9 cellular contexts compared by ENCODE assay signal in the genomic region with DNA sequence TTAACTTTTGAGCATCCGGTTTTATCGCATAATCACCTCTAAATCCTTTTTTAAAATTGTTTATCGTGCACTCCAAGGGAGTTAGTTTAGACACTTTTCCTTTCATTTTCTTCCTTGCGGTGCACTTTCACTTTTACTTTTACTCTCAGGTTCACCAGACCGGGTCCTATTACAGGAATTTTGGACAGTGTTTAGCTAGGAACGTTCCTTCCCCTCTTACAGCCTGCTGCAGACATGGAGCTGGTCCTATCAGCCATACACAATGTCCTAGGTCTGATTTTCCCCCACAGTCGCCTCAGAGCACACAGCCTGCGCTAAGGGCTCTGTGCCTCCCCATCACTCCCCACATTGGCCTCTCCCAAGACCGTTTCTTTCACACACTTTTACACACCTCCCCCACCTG.
A peak's percentile ranks its signal among the peaks of the same experiment; 100 is the strongest.
DNase-seq lines count a peak whose midpoint lies in the region; ATAC-seq lines count a peak whose summit lies in the region.
"Had no signal": no experiment of that assay in that cellular context is flagged by ENCODE, and none has a peak within 500 bp of the region (broad histone marks: within the 10 kb centered on the region; RNA-seq: fewer than 3 reads in every experiment).

No MANE protein-coding gene starts in this region.

- H3K36me3 Mint-ChIP-seq in activated CD4-positive, alpha-beta T cell treated with anti-CD3 and anti-CD28 coated beads, Interleukin-2, amount 10 ng/mL, durations not matched to agents 7 days and 5 days (ENCODE audit: low read depth), result peaks cover 6% of the 10 kb centered on the region
- H3K36me3 Mint-ChIP-seq in activated naive CD4-positive, alpha-beta T cell treated with anti-CD3 and anti-CD28 coated beads, Interleukin-2, amount 50 U/mL, for 72 hours, result peaks cover 0 to 7% of the 10 kb centered on the region in 2 donors
- no peaks in the 10 kb centered on the region for H3K36me3 Mint-ChIP-seq in stimulated activated memory B cell treated with anti-CD40 and anti-IgM and Interleukin-4, amounts not matched to agents 10 μg/mL and 1 μg/mL and 100 μg/mL, for 72 hours

- no peaks in the 10 kb centered on the region for H3K9me3 Mint-ChIP-seq in activated CD4-positive, alpha-beta T cell treated with anti-CD3 and anti-CD28 coated beads, Interleukin-2, amount 10 ng/mL, durations not matched to agents 7 days and 5 days
- peaks cover 5% of the 10 kb centered on the region in 2 donors for H3K9me3 Mint-ChIP-seq in activated naive CD4-positive, alpha-beta T cell treated with anti-CD3 and anti-CD28 coated beads, Interleukin-2, amount 50 U/mL, for 72 hours
- H3K9me3 Mint-ChIP-seq in stimulated activated memory B cell treated with anti-CD40 and anti-IgM and Interleukin-4, amounts not matched to agents 10 μg/mL and 1 μg/mL and 100 μg/mL, for 72 hours, result peaks cover 3% of the 10 kb centered on the region

- POLR2A ChIA-PET in activated CD4-positive, alpha-beta T cell treated with anti-CD3 and anti-CD28 coated beads, Interleukin-2, amount 10 ng/mL, durations not matched to agents 7 days and 5 days (lab: Charles Lee), result no interaction called here

- H3K27me3 Mint-ChIP-seq in activated CD4-positive, alpha-beta T cell treated with anti-CD3 and anti-CD28 coated beads, Interleukin-2, amount 10 ng/mL, durations not matched to agents 7 days and 5 days, result peaks cover 27% of the 10 kb centered on the region
- peaks cover 20% of the 10 kb centered on the region for H3K27me3 Mint-ChIP-seq in stimulated activated memory B cell treated with anti-CD40 and anti-IgM and Interleukin-4, amounts not matched to agents 10 μg/mL and 1 μg/mL and 100 μg/mL, for 72 hours

- peak overlapping the region; percentile 79 for H3K27ac Mint-ChIP-seq in activated CD4-positive, alpha-beta T cell treated with anti-CD3 and anti-CD28 coated beads, Interleukin-2, amount 10 ng/mL, durations not matched to agents 7 days and 5 days
- peak overlapping the region; percentile 26 to 32 for H3K27ac Mint-ChIP-seq in activated naive CD4-positive, alpha-beta T cell treated with anti-CD3 and anti-CD28 coated beads, Interleukin-2, amount 50 U/mL, for 72 hours
- H3K27ac Mint-ChIP-seq in stimulated activated memory B cell treated with anti-CD40 and anti-IgM and Interleukin-4, amounts not matched to agents 10 μg/mL and 1 μg/mL and 100 μg/mL, for 72 hours, result peak overlapping the region; percentile 40

- peaks cover 15% of the 10 kb centered on the region for H3K4me1 Mint-ChIP-seq in activated CD4-positive, alpha-beta T cell treated with anti-CD3 and anti-CD28 coated beads, Interleukin-2, amount 10 ng/mL, durations not matched to agents 7 days and 5 days
- H3K4me1 Mint-ChIP-seq in stimulated activated memory B cell treated with anti-CD40 and anti-IgM and Interleukin-4, amounts not matched to agents 10 μg/mL and 1 μg/mL and 100 μg/mL, for 72 hours, result peaks cover 27% of the 10 kb centered on the region

- ATAC-seq in HG03432 (IDR thresholded peaks at IDR 0.05; ENCODE audit: unreplicated experiment), result peak; percentile 55
- ATAC-seq in activated naive CD4-positive, alpha-beta T cell treated with anti-CD3 and anti-CD28 coated beads, Interleukin-2, amount 50 U/mL, for 72 hours, result peak in 1 of 2 donors; percentile 22
- peak; percentile 39 for ATAC-seq in stimulated activated memory B cell treated with anti-CD40 and anti-IgM and Interleukin-4, amounts not matched to agents 10 μg/mL and 1 μg/mL and 100 μg/mL, for 72 hours
- no peak for ATAC-seq in GM19351 (IDR thresholded peaks at IDR 0.05; ENCODE audit: unreplicated experiment)

- CTCF ChIA-PET in activated CD4-positive, alpha-beta T cell treated with anti-CD3 and anti-CD28 coated beads, Interleukin-2, amount 10 ng/mL, durations not matched to agents 7 days and 5 days (lab: Charles Lee), result interaction anchor here (0.6 kb wide), 1 partner anchor 29 kb away, joined by 3 read pairs; no protein-coding TSS in a partner anchor

- no peak for DNase-seq in activated CD4-positive, alpha-beta T cell treated with anti-CD3 and anti-CD28 coated beads, Interleukin-2, amount 10 ng/mL, durations not matched to agents 7 days and 5 days
- no peak for DNase-seq in activated CD4-positive, alpha-beta T cell treated with anti-CD3 and anti-CD28 coated beads, Interleukin-2, amount 50 U/mL, for 1 hour
- DNase-seq in activated naive CD4-positive, alpha-beta T cell treated with anti-CD3 and anti-CD28 coated beads, Interleukin-2, amount 50 U/mL, for 72 hours (ENCODE audit: low spot score in 2 of 2), result no peak
- DNase-seq in NAMALWA (ENCODE audit: low spot score), result no peak
- DNase-seq in HCEC 1CT, result no peak
- DNase-seq: NCI-H226 had no signal

- peak overlapping the region; percentile 45 for H3K4me3 Mint-ChIP-seq in activated CD4-positive, alpha-beta T cell treated with anti-CD3 and anti-CD28 coated beads, Interleukin-2, amount 10 ng/mL, durations not matched to agents 7 days and 5 days
- peak overlapping the region; percentile 59 for H3K4me3 Mint-ChIP-seq in stimulated activated memory B cell treated with anti-CD40 and anti-IgM and Interleukin-4, amounts not matched to agents 10 μg/mL and 1 μg/mL and 100 μg/mL, for 72 hours

Comparison
In these comparisons a context has a peak if more than half of its experiments do, and no peak if none do; other contexts are left out.
1. H3K27ac Mint-ChIP-seq: peak in every context shown above with its lines; median percentile 79 in activated CD4-positive, alpha-beta T cell treated with anti-CD3 and anti-CD28 coated beads, Interleukin-2, amount 10 ng/mL, durations not matched to agents 7 days and 5 days; 40 in stimulated activated memory B cell treated with anti-CD40 and anti-IgM and Interleukin-4, amounts not matched to agents 10 μg/mL and 1 μg/mL and 100 μg/mL, for 72 hours; 29 in activated naive CD4-positive, alpha-beta T cell treated with anti-CD3 and anti-CD28 coated beads, Interleukin-2, amount 50 U/mL, for 72 hours.